ENCODE assay signal across 28 cellular contexts in the genomic region with DNA sequence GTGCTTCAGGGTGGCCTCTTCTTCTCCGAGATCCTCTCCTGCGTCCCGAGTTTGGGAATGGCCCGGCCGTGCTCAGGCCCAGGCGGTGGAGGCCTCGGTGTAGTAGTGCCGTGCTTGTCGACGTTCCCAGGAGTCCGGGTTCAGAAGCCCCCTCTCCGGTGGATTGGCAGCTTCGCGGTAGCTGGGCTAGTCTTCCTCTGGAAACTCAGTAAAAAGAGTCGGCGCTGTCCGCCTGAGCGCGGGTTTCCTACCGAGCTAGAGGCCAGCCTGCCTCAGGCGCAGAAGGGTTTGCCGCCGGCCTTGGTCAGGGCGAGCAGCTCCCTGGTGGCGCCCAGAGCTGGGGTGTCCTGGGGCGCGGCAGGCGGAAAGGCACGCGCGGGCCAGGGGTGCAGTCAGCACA. TPM values are rescaled to one million over a fixed set of nuclear protein-coding genes. Genes with fewer than 3 reads are reported as not detected.
A peak's percentile ranks its signal among the peaks of the same experiment; 100 is the strongest.
DNase-seq lines count a peak whose midpoint lies in the region; ATAC-seq, FAIRE-seq and TF ChIP-seq lines count a peak whose summit lies in the region.
"Had no signal": no experiment of that assay in that cellular context is flagged by ENCODE, and none has a peak within 500 bp of the region (broad histone marks: within the 10 kb centered on the region; RNA-seq: fewer than 3 reads in every experiment).

No MANE protein-coding gene starts in this region.

- H3K27me3 ChIP-seq in left ventricle myocardium inferior (ENCODE audit: low read depth) (no peaks in the 10 kb centered on the region), ovary (no peaks in the 10 kb centered on the region)

- no peak for ATAC-seq in left ventricle myocardium superior
- no peak for ATAC-seq in omental fat pad (ENCODE audit: low FRiP score)
- ATAC-seq: CD8-positive, alpha-beta T cell; Panc1 had no signal

- H3K36me3 ChIP-seq in left ventricle myocardium inferior (peaks cover 13% of the 10 kb centered on the region), kidney (ENCODE audit: control insufficient read depth in 1 of 2, insufficient read depth in 2 of 2, low read length in 2 of 2) (peaks cover 0 to 5% of the 10 kb centered on the region in 2 donors), ovary (no peaks in the 10 kb centered on the region)

- H3K4me1 Mint-ChIP-seq in chondrocyte (ENCODE audit: low read depth), result peaks cover 31% of the 10 kb centered on the region

- peaks cover 45% of the 10 kb centered on the region for H3K4me1 ChIP-seq in left ventricle myocardium inferior
- H3K4me1 ChIP-seq in kidney (ENCODE audit: control insufficient read depth in 1 of 2, insufficient read depth in 1 of 2, low read depth in 1 of 2, low read length in 2 of 2), result peaks cover 4 to 8% of the 10 kb centered on the region in 2 donors
- H3K4me1 ChIP-seq in ovary (ENCODE audit: insufficient read depth), result peaks cover 4% of the 10 kb centered on the region

- H3K27ac Mint-ChIP-seq in chondrocyte (ENCODE audit: unreplicated experiment), result no peak overlapping the region
- H3K27ac Mint-ChIP-seq: B cell; CD8-positive, alpha-beta T cell; HFFc6 had no signal

- WGBS in ovary, 3 donors, result 91 to 96% (median 95%) methylated on average over 31 of the region's 31 CpGs

- H3K9me3 ChIP-seq in left ventricle myocardium inferior (replicated peaks), result no peaks in the 10 kb centered on the region
- H3K9me3 ChIP-seq in kidney (ENCODE audit: control insufficient read depth in 1 of 2, low read length in 2 of 2), result no peaks in the 10 kb centered on the region
- no peaks in the 10 kb centered on the region for H3K9me3 ChIP-seq in ovary
- H3K9me3 ChIP-seq: Caco-2, HAP-1 had no signal

- FAIRE-seq in kidney (lab: Jason Lieb, UNC), result no peak
- FAIRE-seq: GM12892 had no signal

- no peak for TF ChIP-seq EP300 in ovary (IDR thresholded peaks at IDR 0.05)

- no peak overlapping the region for H3K9ac ChIP-seq in kidney (ENCODE audit: low read length in 2 of 2)
- H3K9ac ChIP-seq: KMS-11 had no signal

- intact Hi-C loops in left ventricle myocardium superior (cut with micrococcal nuclease) (no loop called here), left ventricle myocardium inferior (cut with micrococcal nuclease) (no loop called here), kidney (cut with DNase I) (no loop called here), ovary (cut with DNase I) (no loop called here)

- DNase-seq in left ventricle myocardium superior (peak; percentile 30), left ventricle myocardium inferior (no peak), kidney (peak; percentile 68), ovary (peak in 4 of 5 donors; percentile 16 to 35 (median 24)), chondrocyte (ENCODE audit: low spot score) (no peak), T-helper 1 cell (no peak), omental fat pad (ENCODE audit: low spot score) (no peak)
- DNase-seq: Caco-2; CD8-positive, alpha-beta T cell; GDM1; HFFc6; IMR-90; NCI-H1048; NCI-H1417; NCI-H1694; NCI-H2029 treated with DMSO at 0.1 percent for 48 hours; NCI-H226; NCI-H510A; NCI-H69; SHP77 had no signal

- H3K36me3 Mint-ChIP-seq in chondrocyte (ENCODE audit: low read depth), result peaks cover 5% of the 10 kb centered on the region

- no peak overlapping the region for H3K27ac ChIP-seq in left ventricle myocardium inferior (replicated peaks)
- H3K27ac ChIP-seq in kidney (ENCODE audit: low read depth in 2 of 2, low read length in 2 of 2), result no peak overlapping the region
- no peak overlapping the region for H3K27ac ChIP-seq in ovary
- H3K27ac ChIP-seq: 22Rv1, C4-2B, KMS-11, RWPE1 had no signal

- H3K9me3 Mint-ChIP-seq in chondrocyte (ENCODE audit: low read depth), result no peaks in the 10 kb centered on the region
- H3K9me3 Mint-ChIP-seq: CD8-positive, alpha-beta T cell; HFFc6 had no signal

- no peak for TF ChIP-seq CTCF in left ventricle myocardium inferior (IDR thresholded peaks at IDR 0.05; ENCODE audit: borderline replicate concordance)
- TF ChIP-seq CTCF in kidney (IDR thresholded peaks at IDR 0.05; ENCODE audit: borderline replicate concordance, extremely low read depth, insufficient read depth), result no peak
- no peak for TF ChIP-seq CTCF in ovary (IDR thresholded peaks at IDR 0.05)
- TF ChIP-seq CTCF in chondrocyte (IDR thresholded peaks at IDR 0.05), result no peak
- no peak for TF ChIP-seq CTCF in omental fat pad (IDR thresholded peaks at IDR 0.05)

- no peak overlapping the region for H3K4me3 Mint-ChIP-seq in chondrocyte (ENCODE audit: unreplicated experiment)
- H3K4me3 Mint-ChIP-seq: B cell; CD8-positive, alpha-beta T cell; HFFc6 had no signal

- TF ChIP-seq POLR2A in ovary (IDR thresholded peaks at IDR 0.05), result no peak

- no peaks in the 10 kb centered on the region for H3K27me3 Mint-ChIP-seq in chondrocyte (ENCODE audit: low read depth)

- no peak overlapping the region for H3K4me3 ChIP-seq in left ventricle myocardium inferior
- no peak overlapping the region for H3K4me3 ChIP-seq in kidney (ENCODE audit: low read length in 2 of 2)
- no peak overlapping the region for H3K4me3 ChIP-seq in ovary
- H3K4me3 ChIP-seq: HAP-1 had no signal

RNA-seq across cellular contexts. Expression of a gene that starts 3.2 kb away (rescaled TPM):
- total RNA-seq in left ventricle myocardium superior, result 50.3 TPM
- 46.2 TPM for total RNA-seq in left ventricle myocardium inferior
- total RNA-seq in kidney, result 64.3 TPM
- polyA plus RNA-seq in kidney (ENCODE audit: insufficient read depth, low read depth, low replicate concordance), result 59.5 TPM
- 10 to 100 TPM; 24.7 to 55.8 (median 42.1) TPM for total RNA-seq in ovary
- polyA plus RNA-seq in ovary, result 10 to 100 TPM; 31.7 to 66.3 TPM
- 46.4 to 53.9 TPM (median 50.8 TPM) in 3 replicates for total RNA-seq in chondrocyte
- total RNA-seq in omental fat pad, result 10 to 100 TPM; 60.2 to 97.6 (median 72.2) TPM

Comparison
In these comparisons a context has a peak if more than half of its experiments do, and no peak if none do; other contexts are left out.
1. DNase-seq: peak in left ventricle myocardium superior (single experiment), kidney (single experiment) and ovary (4 of 5); none in left ventricle myocardium inferior (single experiment), chondrocyte (single experiment), T-helper 1 cell (0 of 5) and omental fat pad (single experiment).